23 cellular contexts compared by ENCODE assay signal in the genomic region with DNA sequence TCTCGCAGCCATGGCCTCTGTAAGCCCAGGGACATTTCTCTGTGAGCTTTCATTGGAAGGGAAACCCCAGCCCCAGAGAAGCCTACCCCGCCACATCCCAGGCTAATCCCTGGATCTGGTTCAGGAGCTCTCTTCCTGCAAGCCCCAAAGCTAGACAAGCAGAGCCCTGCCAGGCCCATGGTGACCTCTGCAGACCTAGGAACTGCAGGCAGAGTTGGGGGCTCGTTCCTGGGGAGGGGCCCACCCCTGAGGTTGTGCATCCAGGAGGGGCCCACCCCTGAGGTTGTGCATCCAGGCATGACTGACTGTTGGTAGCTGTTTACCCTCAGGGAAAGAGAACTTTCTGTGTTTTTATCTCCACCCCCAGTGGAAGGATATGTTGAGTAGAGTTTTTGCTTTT. TPM values are rescaled to one million over a fixed set of nuclear protein-coding genes. Genes with fewer than 3 reads are reported as not detected.
DNase-seq lines count a peak whose midpoint lies in the region; ATAC-seq and TF ChIP-seq lines count a peak whose summit lies in the region.
"Had no signal": no experiment of that assay in that cellular context is flagged by ENCODE, and none has a peak within 500 bp of the region (broad histone marks: within the 10 kb centered on the region; RNA-seq: fewer than 3 reads in every experiment).

No MANE protein-coding gene starts in this region.

- no peak for TF ChIP-seq POLR2A in suprapubic skin (IDR thresholded peaks at IDR 0.05)

- TF ChIP-seq EP300 in suprapubic skin (IDR thresholded peaks at IDR 0.05) = no peak

- H3K9me3 Mint-ChIP-seq in MCF 10A (ENCODE audit: unreplicated experiment) (no peaks in the 10 kb centered on the region), endothelial cell (ENCODE audit: unreplicated experiment) (no peaks in the 10 kb centered on the region)

- in situ Hi-C loops in mammary epithelial cell (cut with MboI; ENCODE audit: low sequenced_read_pairs in 2 of 2) = no loop called here

- POLR2A ChIA-PET in MCF 10A (lab: Yijun Ruan, JAX) = interaction anchor here (1.7 to 5.1 kb wide), 2 partner anchors 8 to 23 kb away, joined by 5 to 47 read pairs; partner anchors contain the start of gene KCTD15
- POLR2A ChIA-PET in HEK293 (lab: Yijun Ruan, JAX) = interaction anchor here (0.7 to 3.0 kb wide), 4 partner anchors 14 to 546 kb away, joined by 3 to 16 read pairs (median 5); partner anchors contain the start of genes GPI and KCTD15

- no peak overlapping the region for H3K4me2 ChIP-seq in mammary epithelial cell (ENCODE audit: insufficient read depth, low read depth, low read length)

- H3K27me3 Mint-ChIP-seq in MCF 10A (ENCODE audit: insufficient read depth, unreplicated experiment) = no peaks in the 10 kb centered on the region
- peaks cover 18% of the 10 kb centered on the region for H3K27me3 Mint-ChIP-seq in endothelial cell (ENCODE audit: unreplicated experiment)

- H3K4me1 ChIP-seq in mammary epithelial cell (ENCODE audit: insufficient read depth, low read length) (peaks cover 38% of the 10 kb centered on the region), HEK293 (ENCODE audit: control insufficient read depth, insufficient read depth, low read length) (peaks cover 20% of the 10 kb centered on the region), suprapubic skin (peaks cover 58% of the 10 kb centered on the region)

- H2AFZ ChIP-seq in mammary epithelial cell (ENCODE audit: low read depth, low read length) = no peak overlapping the region

- H3K27ac Mint-ChIP-seq in MCF 10A (ENCODE audit: low read depth, unreplicated experiment) = peak overlapping the region; percentile 27
- H3K27ac Mint-ChIP-seq in endothelial cell (ENCODE audit: unreplicated experiment) = no peak overlapping the region
- H3K27ac Mint-ChIP-seq: activated CD8-positive, alpha-beta T cell treated with anti-CD3 and anti-CD28 coated beads, Interleukin-2, amount 10 ng/mL, durations not matched to agents 7 days and 5 days had no signal

- H3K27ac ChIP-seq in mammary epithelial cell (ENCODE audit: insufficient read depth, low read depth, low read length) = no peak overlapping the region
- no peak overlapping the region for H3K27ac ChIP-seq in HEK293 (ENCODE audit: extremely low read depth, low read depth, low read length)
- H3K27ac ChIP-seq in suprapubic skin = no peak overlapping the region
- H3K27ac ChIP-seq: left lung, right atrium auricular region, testis, VCaP had no signal

- no peak overlapping the region for H3K9ac ChIP-seq in mammary epithelial cell (ENCODE audit: insufficient read depth, low read length)

- H3K79me2 ChIP-seq in mammary epithelial cell (ENCODE audit: insufficient read depth, low read length) = no peaks in the 10 kb centered on the region

- H3K4me3 ChIP-seq in mammary epithelial cell (replicated peaks in 1 of 3; ENCODE audit: insufficient read depth in 1 of 3, low read depth in 2 of 3, low read length in 3 of 3) = no peak overlapping the region
- no peak overlapping the region for H3K4me3 ChIP-seq in HEK293 (ENCODE audit: low read depth, low read length)
- H3K4me3 ChIP-seq in suprapubic skin = no peak overlapping the region
- H3K4me3 ChIP-seq: left lung, mucosa of descending colon, right atrium auricular region, testis had no signal

- WGBS in mammary epithelial cell (ENCODE audit: low coverage, missing lambda C conversion rate) = 100% methylated on average over 1 of the region's 3 CpGs
- 77% methylated on average over 2 of the region's 3 CpGs for WGBS in suprapubic skin

- TF ChIP-seq CTCF in MCF 10A (IDR thresholded peaks at IDR 0.05; ENCODE audit: unreplicated experiment) (no peak), mammary epithelial cell (conservative IDR thresholded peaks at IDR 0.05 in 1 of 2, IDR thresholded peaks at IDR 0.05 in 1 of 2; ENCODE audit: extremely low read depth in 1 of 2, insufficient read depth in 1 of 2, low read depth in 1 of 2, low read length in 2 of 2) (no peak), HEK293 (tag by site-specific recombination; IDR thresholded peaks at IDR 0.05) (no peak), endothelial cell (IDR thresholded peaks at IDR 0.05; ENCODE audit: unreplicated experiment) (no peak), suprapubic skin (IDR thresholded peaks at IDR 0.05) (no peak)

- no peaks in the 10 kb centered on the region for H3K36me3 Mint-ChIP-seq in MCF 10A (ENCODE audit: insufficient read depth, unreplicated experiment)
- H3K36me3 Mint-ChIP-seq in endothelial cell (ENCODE audit: low read depth, unreplicated experiment) = peaks cover 12% of the 10 kb centered on the region

- H3K9me3 ChIP-seq in mammary epithelial cell (replicated peaks; ENCODE audit: insufficient read depth, low read length) (no peaks in the 10 kb centered on the region), HEK293 (ENCODE audit: control insufficient read depth, insufficient read depth, low read depth, low read length) (no peaks in the 10 kb centered on the region), suprapubic skin (no peaks in the 10 kb centered on the region)
- H3K9me3 ChIP-seq: left lung, mucosa of descending colon, right atrium auricular region, testis had no signal

- DNase-seq in MCF 10A (ENCODE audit: unreplicated experiment) (no peak), mammary epithelial cell (no peak), endothelial cell (ENCODE audit: low spot score) (no peak), suprapubic skin (ENCODE audit: low spot score in 2 of 2) (peak; percentile 40 to 71)
- DNase-seq: activated CD8-positive, alpha-beta T cell treated with anti-CD3 and anti-CD28 coated beads, Interleukin-2, amount 10 ng/mL, durations not matched to agents 7 days and 5 days; activated gamma-delta T cell; amygdala; Calu3; central memory CD4-positive, alpha-beta T cell; effector CD8-positive, alpha-beta T cell; glutamatergic neuron; left lung; mucosa of descending colon; NCI-H1048; NCI-H2029; NCI-H446 treated with DMSO at 0.1 percent for 48 hours; RPMI8226; testis had no signal

- H3K36me3 ChIP-seq in mammary epithelial cell (ENCODE audit: insufficient read depth, low read length) = no peaks in the 10 kb centered on the region
- peaks cover 3 to 9% of the 10 kb centered on the region in 2 experiments for H3K36me3 ChIP-seq in HEK293 (ENCODE audit: control insufficient read depth in 2 of 2, insufficient read depth in 1 of 2, low read length in 2 of 2)
- peaks cover 3% of the 10 kb centered on the region for H3K36me3 ChIP-seq in suprapubic skin
- H3K36me3 ChIP-seq: left lung, right atrium auricular region had no signal

- BruUV-seq in MCF 10A (replicated peaks; lab: Mats Ljungman, UMichigan) = no TSS peak
- no TSS peak for BruUV-seq in mammary epithelial cell (replicated peaks; lab: Mats Ljungman, UMichigan)

- ATAC-seq in HG03521 (IDR thresholded peaks at IDR 0.05; ENCODE audit: unreplicated experiment) (no peak), GM19328 (IDR thresholded peaks at IDR 0.05; ENCODE audit: unreplicated experiment) (no peak)
- ATAC-seq: activated CD8-positive, alpha-beta T cell treated with anti-CD3 and anti-CD28 coated beads, Interleukin-2, amount 10 ng/mL, durations not matched to agents 7 days and 5 days; left lung; mucosa of descending colon had no signal

- dilution Hi-C loops in mammary epithelial cell (cut with HindIII; ENCODE audit: low sequenced_read_pairs) = no loop called here

- H3K4me1 Mint-ChIP-seq in MCF 10A (ENCODE audit: insufficient read depth, unreplicated experiment) (peaks cover 8% of the 10 kb centered on the region), endothelial cell (ENCODE audit: unreplicated experiment) (peaks cover 14% of the 10 kb centered on the region)

- no peaks in the 10 kb centered on the region for H4K20me1 ChIP-seq in mammary epithelial cell (ENCODE audit: insufficient read depth, low read length)

- H3K4me3 Mint-ChIP-seq in MCF 10A (ENCODE audit: unreplicated experiment) = no peak overlapping the region
- peak overlapping the region; percentile 56 for H3K4me3 Mint-ChIP-seq in endothelial cell (ENCODE audit: unreplicated experiment)
- H3K4me3 Mint-ChIP-seq: activated CD8-positive, alpha-beta T cell treated with anti-CD3 and anti-CD28 coated beads, Interleukin-2, amount 10 ng/mL, durations not matched to agents 7 days and 5 days had no signal

- H3K27me3 ChIP-seq in mammary epithelial cell (ENCODE audit: insufficient read depth, low read length) (no peaks in the 10 kb centered on the region), suprapubic skin (no peaks in the 10 kb centered on the region)
- H3K27me3 ChIP-seq: left lung, right atrium auricular region, testis had no signal

- intact Hi-C loops in MCF 10A (cut with micrococcal nuclease) (no loop called here), mammary epithelial cell (cut with micrococcal nuclease) (no loop called here)

- CTCF ChIA-PET in MCF 10A (lab: Yijun Ruan, JAX) (interaction anchor here (0.6 to 4.8 kb wide), 10 partner anchors 9 to 1237 kb away, joined by 3 to 21 read pairs (median 5); partner anchors contain the start of gene KCTD15), mammary epithelial cell (lab: Charles Lee; ENCODE audit: low non-redundant PET) (no interaction called here), HEK293 (lab: Yijun Ruan, JAX) (interaction anchor here (0.7 to 4.3 kb wide), 8 partner anchors 20 to 402 kb away, joined by 4 to 23 read pairs (median 7); no protein-coding TSS in a partner anchor)

TF ChIP-seq in HEK293, 187 proteins besides CTCF, POLR2A, EP300 and RAD21:
- TF ChIP-seq YY2 (tag by site-specific recombination; IDR thresholded peaks at IDR 0.05) (no peak), ZIC2 (tag by site-specific recombination; IDR thresholded peaks at IDR 0.05) (peak; percentile 30; the same call in 1 of the 2 replicates), ZBTB20 (tag by site-specific recombination; IDR thresholded peaks at IDR 0.05) (peak; percentile 14; the same call in 1 of the 2 replicates), ZFP69B (tag by site-specific recombination; IDR thresholded peaks at IDR 0.05) (peak; percentile 72), IKZF3 (tag by site-specific recombination; IDR thresholded peaks at IDR 0.05) (peak; percentile 13; the same call in 1 of the 2 replicates), ZNF133 (tag by site-specific recombination; IDR thresholded peaks at IDR 0.05) (no peak)
- TF ChIP-seq, protein P1, sequence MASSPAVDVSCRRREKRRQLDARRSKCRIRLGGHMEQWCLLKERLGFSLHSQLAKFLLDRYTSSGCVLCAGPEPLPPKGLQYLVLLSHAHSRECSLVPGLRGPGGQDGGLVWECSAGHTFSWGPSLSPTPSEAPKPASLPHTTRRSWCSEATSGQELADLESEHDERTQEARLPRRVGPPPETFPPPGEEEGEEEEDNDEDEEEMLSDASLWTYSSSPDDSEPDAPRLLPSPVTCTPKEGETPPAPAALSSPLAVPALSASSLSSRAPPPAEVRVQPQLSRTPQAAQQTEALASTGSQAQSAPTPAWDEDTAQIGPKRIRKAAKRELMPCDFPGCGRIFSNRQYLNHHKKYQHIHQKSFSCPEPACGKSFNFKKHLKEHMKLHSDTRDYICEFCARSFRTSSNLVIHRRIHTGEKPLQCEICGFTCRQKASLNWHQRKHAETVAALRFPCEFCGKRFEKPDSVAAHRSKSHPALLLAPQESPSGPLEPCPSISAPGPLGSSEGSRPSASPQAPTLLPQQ (tag by site-specific recombination; IDR thresholded peaks at IDR 0.05) = peak; percentile 81

RNA-seq across cellular contexts. Expression of gene KCTD15, which starts 21.8 kb away (rescaled TPM):
- total RNA-seq in MCF 10A (2022) (53.7 and 56.5 TPM in 2 replicates), mammary epithelial cell (10 to 100 TPM; 49.9 to 78.5 TPM), endothelial cell (ENCODE audit: unreplicated experiment) (81.1 TPM), suprapubic skin (100 to 1,000 TPM; 153 to 189 (median 171) TPM)
- 31.5 TPM for polyA plus RNA-seq in mammary epithelial cell
- 18.8 TPM for polyA minus RNA-seq in mammary epithelial cell

Comparison
In these comparisons a context has a peak if more than half of its experiments do, and no peak if none do; other contexts are left out.
1. DNase-seq: peak in suprapubic skin (2 of 2); none in MCF 10A (single experiment), mammary epithelial cell (single experiment) and endothelial cell (single experiment).